ENCODE assay signal across 8 cellular contexts in genomic region chr1:50969611-50970507, GRCh38. TPM values are rescaled to one million over a fixed set of nuclear protein-coding genes. Genes with fewer than 3 reads are reported as not detected.
A peak's percentile ranks its signal among the peaks of the same experiment; 100 is the strongest.
DNase-seq lines count a peak whose midpoint lies in the region; ATAC-seq, FAIRE-seq and TF ChIP-seq lines count a peak whose summit lies in the region.

CDKN2C (plus strand) TSS chr1:50970245; CDS start chr1:50970369, 124 bp downstream.

- peak; percentile 41 for ATAC-seq in HCT116

- no peak within 1 kb of the TSS for H4K8ac ChIP-seq in neuronal stem cell (ENCODE audit: low read depth, low read length)

- no peak within 1 kb of the TSS for H3K4ac ChIP-seq in neuronal stem cell (ENCODE audit: low read length)

- H3K36me3 ChIP-seq in HCT116 (ENCODE audit: control insufficient read depth in 1 of 2, insufficient read depth in 2 of 2, low read length in 2 of 2) (no peaks in the 10 kb centered on the region), MG63 (peaks cover 31% of the 10 kb centered on the region), neuronal stem cell (replicated peaks in 1 of 2; ENCODE audit: control insufficient read depth in 2 of 2, insufficient read depth in 2 of 2, low read length in 2 of 2) (no peaks in the 10 kb centered on the region)

- H3K27ac Mint-ChIP-seq in activated naive CD4-positive, alpha-beta T cell treated with anti-CD3 and anti-CD28 coated beads, Interleukin-2, amount 50 U/mL, for 24 hours, result peak within 1 kb of the TSS; percentile 89

- H4K91ac ChIP-seq in neuronal stem cell (ENCODE audit: low read depth, low read length, poor library complexity), result no peak within 1 kb of the TSS

- TF ChIP-seq RAD21 in HCT116 (IDR thresholded peaks at IDR 0.05; ENCODE audit: low read depth), result no peak

- H3K9me3 Mint-ChIP-seq in activated naive CD4-positive, alpha-beta T cell treated with anti-CD3 and anti-CD28 coated beads, Interleukin-2, amount 50 U/mL, for 24 hours, result no peaks in the 10 kb centered on the region

- no peaks in the 10 kb centered on the region for H3K79me2 ChIP-seq in HCT116 (ENCODE audit: insufficient read depth, low read length)

- no peak within 1 kb of the TSS for H2BK12ac ChIP-seq in neuronal stem cell (ENCODE audit: low read length)

- peak within 1 kb of the TSS; percentile 98 for H3K4me3 Mint-ChIP-seq in activated naive CD4-positive, alpha-beta T cell treated with anti-CD3 and anti-CD28 coated beads, Interleukin-2, amount 50 U/mL, for 24 hours

- no CpG with 5 or more reads among the region's 44 CpGs for WGBS in neuronal stem cell (ENCODE audit: extremely low coverage in 2 of 2, insufficient read length in 2 of 2, insufficient replicate concordance in 1 of 2), 2 donors

- H3K27me3 ChIP-seq in HCT116 (ENCODE audit: insufficient read depth, low read length) (no peaks in the 10 kb centered on the region), MG63 (no peaks in the 10 kb centered on the region), neuronal stem cell (ENCODE audit: control insufficient read depth in 3 of 3, insufficient read depth in 3 of 3, low read depth in 1 of 3, low read length in 3 of 3) (peaks cover 7 to 57% (median 43%) of the 10 kb centered on the region in 3 experiments)

- no peak for TF ChIP-seq CTCF in HCT116 (IDR thresholded peaks at IDR 0.05 in 2 of 3, conservative IDR thresholded peaks at IDR 0.05 in 1 of 3; ENCODE audit: borderline replicate concordance in 1 of 3, insufficient read depth in 1 of 3, low read depth in 2 of 3, low read length in 2 of 3)

- peaks cover 7 to 24% of the 10 kb centered on the region in 2 experiments; a peak in 3 of 4 replicates for H3K4me1 ChIP-seq in HCT116 (ENCODE audit: control insufficient read depth in 1 of 2, insufficient read depth in 2 of 2, low read length in 2 of 2)
- peaks cover 5 to 12% of the 10 kb centered on the region in 2 donors for H3K4me1 ChIP-seq in neuronal stem cell (ENCODE audit: control insufficient read depth in 2 of 2, insufficient read depth in 1 of 2, low read depth in 1 of 2, low read length in 2 of 2)

- peaks cover 15% of the 10 kb centered on the region for H3K27me3 Mint-ChIP-seq in activated naive CD4-positive, alpha-beta T cell treated with anti-CD3 and anti-CD28 coated beads, Interleukin-2, amount 50 U/mL, for 24 hours

- no peak within 1 kb of the TSS for H2AK5ac ChIP-seq in neuronal stem cell (ENCODE audit: low read depth, low read length)

- H3K27ac ChIP-seq in HCT116 (ENCODE audit: low read depth, low read length) (peak within 1 kb of the TSS; percentile 76), neuronal stem cell (replicated peaks; ENCODE audit: low read length) (no peak within 1 kb of the TSS)

- H3K14ac ChIP-seq in neuronal stem cell (ENCODE audit: low read length), result peak within 1 kb of the TSS; percentile 21

- no peaks in the 10 kb centered on the region; the same call in 1 of the 2 replicates for H3K9me2 ChIP-seq in HCT116 (ENCODE audit: insufficient read depth)

- H3K9me3 ChIP-seq in HCT116 (ENCODE audit: control insufficient read depth in 1 of 2, insufficient read depth in 1 of 2, low read depth in 1 of 2, low read length in 2 of 2) (no peaks in the 10 kb centered on the region), MG63 (no peaks in the 10 kb centered on the region), neuronal stem cell (replicated peaks in 1 of 2; ENCODE audit: control insufficient read depth in 2 of 2, insufficient read depth in 1 of 2, low read depth in 1 of 2, low read length in 2 of 2) (no peaks in the 10 kb centered on the region)

- H3K4me2 ChIP-seq in HCT116 (ENCODE audit: low read length) (peak within 1 kb of the TSS; percentile 96), neuronal stem cell (ENCODE audit: insufficient read depth, low read length, poor library complexity, severe bottlenecking) (peak within 1 kb of the TSS; percentile 98)

- POLR2A ChIA-PET in HCT116 (lab: Charles Lee), result interaction anchor here (0.6 to 3.2 kb wide), 4 partner anchors 7 to 332 kb away, joined by 3 to 9 read pairs (median 4); partner anchors contain the start of gene FAF1

- H3K9ac ChIP-seq in HCT116 (ENCODE audit: low read length) (peak within 1 kb of the TSS; percentile 77), neuronal stem cell (ENCODE audit: low read depth, low read length, poor library complexity) (peak within 1 kb of the TSS; percentile 92)

- CTCF ChIA-PET in HCT116 (lab: Charles Lee), result interaction anchor here (1.2 to 1.8 kb wide), 3 partner anchors 8 to 97 kb away, joined by 4 to 7 read pairs (median 6); no protein-coding TSS in a partner anchor

- no peaks in the 10 kb centered on the region for H4K20me1 ChIP-seq in HCT116 (ENCODE audit: insufficient read depth)

- no peaks in the 10 kb centered on the region for H3K79me1 ChIP-seq in neuronal stem cell (ENCODE audit: low read depth, low read length)

- peak within 1 kb of the TSS; percentile 94 for H3K18ac ChIP-seq in neuronal stem cell (ENCODE audit: low read length)

- TF ChIP-seq POLR2A in HCT116 (IDR thresholded peaks at IDR 0.05; ENCODE audit: borderline replicate concordance, extremely low read depth, insufficient read depth, insufficient read length) (no peak), Raji (IDR thresholded peaks at IDR 0.05; ENCODE audit: insufficient read depth, low read depth, low read length) (peak; percentile 95)

- RAD21 ChIA-PET in HCT116 (lab: Charles Lee; ENCODE audit: low non-redundant PET in 1 of 2, low total read pairs in 2 of 2, uncharacterized antibody in 2 of 2, unreplicated experiment in 2 of 2), result interaction anchor here in 1 of 2 experiments (1.5 kb wide), 1 partner anchor 10 kb away, joined by 3 read pairs; the partner anchor contains the start of gene FAF1

- DNase-seq in GM04503 (ENCODE audit: low read depth), result peak; percentile 81
- DNase-seq in HCT116 (ENCODE audit: low read depth, low spot score), result no peak
- peak; percentile 93 for DNase-seq in MG63
- peak; percentile 52 to 68 for DNase-seq in frontal cortex (ENCODE audit: low spot score in 2 of 2)
- no peak for DNase-seq in neuronal stem cell (ENCODE audit: low spot score)
- DNase-seq in middle frontal gyrus (ENCODE audit: extremely low spot score, low spot score), result no peak

- intact Hi-C loops in HCT116 (cut with micrococcal nuclease), result no loop called here

- H3K23ac ChIP-seq in neuronal stem cell (ENCODE audit: low read depth, low read length, poor library complexity), result no peak within 1 kb of the TSS

- H2BK15ac ChIP-seq in neuronal stem cell (ENCODE audit: low read length), result no peak within 1 kb of the TSS

- H2AFZ ChIP-seq in HCT116 (ENCODE audit: low read depth, low read length, poor library complexity, severe bottlenecking), result peak within 1 kb of the TSS; percentile 97
- peak within 1 kb of the TSS; percentile 100 for H2AFZ ChIP-seq in neuronal stem cell (ENCODE audit: low read length)

- no peaks in the 10 kb centered on the region for H3K36me3 Mint-ChIP-seq in activated naive CD4-positive, alpha-beta T cell treated with anti-CD3 and anti-CD28 coated beads, Interleukin-2, amount 50 U/mL, for 24 hours

- peak within 1 kb of the TSS; percentile 66 for H2BK5ac ChIP-seq in neuronal stem cell (ENCODE audit: low read length)

- BruUV-seq in HCT116 (replicated peaks; lab: Mats Ljungman, UMichigan), result no TSS peak

- H2BK120ac ChIP-seq in neuronal stem cell (ENCODE audit: low read depth, low read length), result no peak within 1 kb of the TSS

- no peak for FAIRE-seq in frontal cortex (lab: Jason Lieb, UNC)

- peaks cover 27% of the 10 kb centered on the region for H3K4me1 Mint-ChIP-seq in activated naive CD4-positive, alpha-beta T cell treated with anti-CD3 and anti-CD28 coated beads, Interleukin-2, amount 50 U/mL, for 24 hours

- H3K4me3 ChIP-seq in HCT116 (replicated peaks in 1 of 2; ENCODE audit: low read depth in 1 of 2, low read length in 2 of 2) (peak within 1 kb of the TSS; percentile 82 to 93), MG63 (peak within 1 kb of the TSS; percentile 81), neuronal stem cell (ENCODE audit: low read length in 2 of 2) (peak within 1 kb of the TSS; percentile 79 to 95)

TF ChIP-seq in HCT116, 20 proteins besides CTCF, POLR2A, EP300 and RAD21:
- no peak for TF ChIP-seq YY1 (IDR thresholded peaks at IDR 0.05; ENCODE audit: extremely low read depth, insufficient replicate concordance, low read depth, low read length)
- TF ChIP-seq, protein P1, sequence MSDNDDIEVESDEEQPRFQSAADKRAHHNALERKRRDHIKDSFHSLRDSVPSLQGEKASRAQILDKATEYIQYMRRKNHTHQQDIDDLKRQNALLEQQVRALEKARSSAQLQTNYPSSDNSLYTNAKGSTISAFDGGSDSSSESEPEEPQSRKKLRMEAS (IDR thresholded peaks at IDR 0.05), result 0 out of 2 replicates have a peak, but pooled peaks have one; percentile 17
- 0 out of 2 replicates have a peak, but pooled peaks have one; percentile 43 for TF ChIP-seq SIN3A (IDR thresholded peaks at IDR 0.05; ENCODE audit: low read depth)

RNA-seq across cellular contexts. Expression of gene CDKN2C, which starts in this region (rescaled TPM):
- total RNA-seq in HCT116 (2021; ENCODE audit: unreplicated experiment) (9.4 TPM), frontal cortex (6.1 TPM)
- 5.2 and 8.0 TPM in 2 replicates for polyA plus RNA-seq in HCT116 (2012)
- total RNA-seq in MG63 (2014; rRNA removed; shearing (Covaris generic); ENCODE audit: low replicate concordance), result 80.5 and 107 TPM in 2 replicates
- 1.5 TPM for polyA plus RNA-seq in neuronal stem cell (2013, experiment 1 of 2)
- 1.4 TPM for polyA plus RNA-seq in neuronal stem cell (2013, experiment 2 of 2)

Comparison
In these comparisons a context has a peak if more than half of its experiments do, and no peak if none do; other contexts are left out.
1. DNase-seq: peak in GM04503 (single experiment), MG63 (single experiment) and frontal cortex (2 of 2); none in HCT116 (single experiment), neuronal stem cell (single experiment) and middle frontal gyrus (single experiment).
2. Peak in every context shown above with its lines, with median percentiles within 50 percentile points of each other: H3K4me3 ChIP-seq.